Comparison of ENCODE assay signal across 8 cellular contexts in the genomic region with DNA sequence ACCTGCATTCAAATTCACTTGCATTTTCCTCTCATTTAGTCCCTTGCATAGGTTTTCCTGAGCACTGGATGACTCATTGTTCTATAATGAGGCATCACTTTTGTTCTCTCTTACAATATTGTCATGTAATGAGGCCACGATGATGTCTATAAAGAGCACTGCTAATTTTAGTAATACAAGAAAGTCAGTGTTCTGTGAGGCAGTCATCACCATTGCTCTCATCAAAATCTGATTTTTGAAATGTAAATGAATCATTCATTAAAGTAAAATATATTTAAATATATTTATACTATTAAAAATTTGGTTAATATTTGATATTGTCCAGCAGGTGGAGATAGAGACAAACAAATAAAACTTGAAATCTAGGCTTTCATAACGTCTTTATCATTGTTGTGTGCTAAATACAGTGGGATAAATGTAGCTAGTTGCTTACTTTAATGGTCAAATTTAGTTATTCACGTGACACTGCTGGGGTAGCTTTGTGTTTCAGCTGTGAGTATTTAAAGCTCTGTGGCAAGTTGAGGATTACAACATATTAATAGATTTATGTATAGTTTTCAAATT. TPM values are rescaled to one million over a fixed set of nuclear protein-coding genes. Genes with fewer than 3 reads are reported as not detected.
DNase-seq lines count a peak whose midpoint lies in the region; ATAC-seq and TF ChIP-seq lines count a peak whose summit lies in the region.

No MANE protein-coding gene starts in this region.

- H3K27me3 ChIP-seq in adrenal gland (no peaks in the 10 kb centered on the region), hepatocyte (no peaks in the 10 kb centered on the region)

- no peaks in the 10 kb centered on the region for H3K9me3 Mint-ChIP-seq in activated T-cell treated with anti-CD3 and anti-CD28 coated beads, Interleukin-2, amount 50 U/mL, for 72 hours
- no peaks in the 10 kb centered on the region for H3K9me3 Mint-ChIP-seq in activated T-cell treated with anti-CD3 and anti-CD28 coated beads, Interleukin-2, amount 50 U/mL, for 24 hours
- no peaks in the 10 kb centered on the region for H3K9me3 Mint-ChIP-seq in type B pancreatic cell

- H3K27me3 Mint-ChIP-seq in activated T-cell treated with anti-CD3 and anti-CD28 coated beads, Interleukin-2, amount 50 U/mL, for 72 hours (ENCODE audit: low read depth), result no peaks in the 10 kb centered on the region
- H3K27me3 Mint-ChIP-seq in activated T-cell treated with anti-CD3 and anti-CD28 coated beads, Interleukin-2, amount 50 U/mL, for 24 hours, result no peaks in the 10 kb centered on the region
- no peaks in the 10 kb centered on the region for H3K27me3 Mint-ChIP-seq in type B pancreatic cell

- DNase-seq in activated T-cell treated with anti-CD3 and anti-CD28 coated beads, Interleukin-2, amount 50 U/mL, for 72 hours, result no peak
- no peak for DNase-seq in activated T-cell treated with anti-CD3 and anti-CD28 coated beads, Interleukin-2, amount 50 U/mL, for 24 hours
- DNase-seq in Kasumi-1 (lab: John Stamatoyannopoulos, UW), result peak; percentile 44 to 61
- DNase-seq in adrenal gland, result no peak
- DNase-seq in hepatocyte (ENCODE audit: low spot score), result peak; percentile 26
- DNase-seq in type B pancreatic cell (ENCODE audit: extremely low spot score, unreplicated experiment), result no peak
- DNase-seq in stimulated activated CD4-positive, alpha-beta T cell treated with anti-CD3 and anti-CD28 coated beads, Interleukin-4, amount 100 ng/mL, for 4 hours, result no peak

- no peak overlapping the region for H3K4me2 ChIP-seq in hepatocyte

- peak; percentile 68 to 77 for ATAC-seq in activated T-cell treated with anti-CD3 and anti-CD28 coated beads, Interleukin-2, amount 50 U/mL, for 72 hours (replicated peaks in 1 of 2)
- ATAC-seq in HG03571 (IDR thresholded peaks at IDR 0.05; ENCODE audit: unreplicated experiment), result no peak

- no peak overlapping the region for H3K4me3 Mint-ChIP-seq in activated T-cell treated with anti-CD3 and anti-CD28 coated beads, Interleukin-2, amount 50 U/mL, for 72 hours
- H3K4me3 Mint-ChIP-seq in activated T-cell treated with anti-CD3 and anti-CD28 coated beads, Interleukin-2, amount 50 U/mL, for 24 hours, result no peak overlapping the region
- no peak overlapping the region for H3K4me3 Mint-ChIP-seq in type B pancreatic cell

- no peaks in the 10 kb centered on the region for H4K20me1 ChIP-seq in hepatocyte (ENCODE audit: insufficient read depth, poor library complexity, severe bottlenecking)

- no peak for TF ChIP-seq POLR2A in adrenal gland (IDR thresholded peaks at IDR 0.05)

- no peaks in the 10 kb centered on the region for H3K9me2 ChIP-seq in hepatocyte (replicated peaks; ENCODE audit: insufficient read depth)

- H3K4me1 ChIP-seq in adrenal gland (replicated peaks in 1 of 2) (peaks cover 0 to 4% of the 10 kb centered on the region in 2 donors), hepatocyte (ENCODE audit: insufficient read depth) (no peaks in the 10 kb centered on the region)

- no peak overlapping the region for H3K27ac ChIP-seq in adrenal gland
- no peak overlapping the region for H3K27ac ChIP-seq in hepatocyte

- H3K27ac Mint-ChIP-seq in activated T-cell treated with anti-CD3 and anti-CD28 coated beads, Interleukin-2, amount 50 U/mL, for 72 hours, result peak overlapping the region; percentile 58
- no peak overlapping the region for H3K27ac Mint-ChIP-seq in activated T-cell treated with anti-CD3 and anti-CD28 coated beads, Interleukin-2, amount 50 U/mL, for 24 hours
- H3K27ac Mint-ChIP-seq in type B pancreatic cell, result no peak overlapping the region

- no peak overlapping the region for H3K4me3 ChIP-seq in adrenal gland
- H3K4me3 ChIP-seq in hepatocyte, result no peak overlapping the region

- peaks cover 0 to 1% of the 10 kb centered on the region in 2 donors for H3K36me3 Mint-ChIP-seq in activated T-cell treated with anti-CD3 and anti-CD28 coated beads, Interleukin-2, amount 50 U/mL, for 72 hours (ENCODE audit: insufficient read depth in 2 of 2)
- peaks cover 38% of the 10 kb centered on the region for H3K36me3 Mint-ChIP-seq in activated T-cell treated with anti-CD3 and anti-CD28 coated beads, Interleukin-2, amount 50 U/mL, for 24 hours (ENCODE audit: low read depth)
- peaks cover 3% of the 10 kb centered on the region for H3K36me3 Mint-ChIP-seq in type B pancreatic cell

- peaks cover 0 to 3% of the 10 kb centered on the region in 2 donors for H3K36me3 ChIP-seq in adrenal gland (replicated peaks in 1 of 2)
- no peaks in the 10 kb centered on the region for H3K36me3 ChIP-seq in hepatocyte (replicated peaks; ENCODE audit: insufficient read depth, low read depth)

- intact Hi-C loops in adrenal gland (cut with DNase I), result loop anchor here (5.0 to 10.0 kb wide), 2 partner anchors 99 to 186 kb away; no protein-coding TSS in a partner anchor

- no peaks in the 10 kb centered on the region for H3K79me2 ChIP-seq in hepatocyte

- H2AFZ ChIP-seq in hepatocyte, result no peak overlapping the region

- H3K4me1 Mint-ChIP-seq in activated T-cell treated with anti-CD3 and anti-CD28 coated beads, Interleukin-2, amount 50 U/mL, for 72 hours (ENCODE audit: low read depth), result peaks cover 17% of the 10 kb centered on the region
- peaks cover 13% of the 10 kb centered on the region for H3K4me1 Mint-ChIP-seq in activated T-cell treated with anti-CD3 and anti-CD28 coated beads, Interleukin-2, amount 50 U/mL, for 24 hours (ENCODE audit: low read depth)
- H3K4me1 Mint-ChIP-seq in type B pancreatic cell (ENCODE audit: unreplicated experiment), result no peaks in the 10 kb centered on the region

- H3K9me3 ChIP-seq in adrenal gland (replicated peaks in 1 of 3) (peaks cover 0 to 7% (median 0%) of the 10 kb centered on the region in 3 donors), hepatocyte (ENCODE audit: low read depth) (no peaks in the 10 kb centered on the region)

- 5 to 14% (median 12%) methylated on average over 3 of the region's 3 CpGs for WGBS in adrenal gland, 4 donors
- 49% methylated on average over 3 of the region's 3 CpGs for WGBS in hepatocyte (ENCODE audit: low lambda C conversion rate, missing lambda C conversion rate)

- TF ChIP-seq CTCF in adrenal gland (IDR thresholded peaks at IDR 0.05) (peak; percentile 13 to 70 (median 54)), hepatocyte (IDR thresholded peaks at IDR 0.05; ENCODE audit: poor library complexity) (peak; percentile 54), type B pancreatic cell (conservative IDR thresholded peaks at IDR 0.05) (peak; percentile 74)

RNA-seq across cellular contexts. Expression of a gene that starts 15.4 kb away (rescaled TPM):
- total RNA-seq in activated T-cell treated with anti-CD3 and anti-CD28 coated beads, Interleukin-2, amount 50 U/mL, for 72 hours, result 100 to 1,000 TPM; 553 to 627 TPM
- total RNA-seq in adrenal gland, result 10 to 100 TPM in 7 of 8 donors, 1 to 10 TPM in 1; 7.5 to 25.3 (median 21.8) TPM
- 10 to 100 TPM; 38.6 to 46.1 (median 42.8) TPM for polyA plus RNA-seq in adrenal gland
- 50.9 and 62.3 TPM in 2 replicates for total RNA-seq in hepatocyte
- polyA plus RNA-seq in hepatocyte, result 84.4 and 87.0 TPM in 2 replicates
- total RNA-seq in type B pancreatic cell (ENCODE audit: low replicate concordance), result 67.7 and 201 TPM in 2 replicates

RNA-seq across cellular contexts. Expression of a gene that starts 52.0 kb away (rescaled TPM):
- total RNA-seq in activated T-cell treated with anti-CD3 and anti-CD28 coated beads, Interleukin-2, amount 50 U/mL, for 72 hours, result 10 to 100 TPM; 18.1 to 18.4 TPM
- total RNA-seq in adrenal gland, result 10 to 100 TPM; 10.3 to 39.1 (median 16.7) TPM
- polyA plus RNA-seq in adrenal gland, result 10 to 100 TPM in 1 of 3 donors, 1 to 10 TPM in 2; 4.4 to 13.9 (median 4.7) TPM
- 16.5 and 17.5 TPM in 2 replicates for total RNA-seq in hepatocyte
- 26.4 and 28.2 TPM in 2 replicates for polyA plus RNA-seq in hepatocyte
- 7.9 and 21.3 TPM in 2 replicates for total RNA-seq in type B pancreatic cell (ENCODE audit: low replicate concordance)

Comparison
In these comparisons a context has a peak if more than half of its experiments do, and no peak if none do; other contexts are left out.
1. DNase-seq: peak in Kasumi-1 (2 of 2) and hepatocyte (single experiment); none in activated T-cell treated with anti-CD3 and anti-CD28 coated beads, Interleukin-2, amount 50 U/mL, for 72 hours (0 of 2), activated T-cell treated with anti-CD3 and anti-CD28 coated beads, Interleukin-2, amount 50 U/mL, for 24 hours (single experiment), adrenal gland (0 of 7), type B pancreatic cell (single experiment) and stimulated activated CD4-positive, alpha-beta T cell treated with anti-CD3 and anti-CD28 coated beads, Interleukin-4, amount 100 ng/mL, for 4 hours (0 of 2).
2. Peak in every context shown above with its lines, with median percentiles within 50 percentile points of each other: CTCF ChIP-seq.